Comparison of ENCODE assay signal across 20 cellular contexts in the genomic region with DNA sequence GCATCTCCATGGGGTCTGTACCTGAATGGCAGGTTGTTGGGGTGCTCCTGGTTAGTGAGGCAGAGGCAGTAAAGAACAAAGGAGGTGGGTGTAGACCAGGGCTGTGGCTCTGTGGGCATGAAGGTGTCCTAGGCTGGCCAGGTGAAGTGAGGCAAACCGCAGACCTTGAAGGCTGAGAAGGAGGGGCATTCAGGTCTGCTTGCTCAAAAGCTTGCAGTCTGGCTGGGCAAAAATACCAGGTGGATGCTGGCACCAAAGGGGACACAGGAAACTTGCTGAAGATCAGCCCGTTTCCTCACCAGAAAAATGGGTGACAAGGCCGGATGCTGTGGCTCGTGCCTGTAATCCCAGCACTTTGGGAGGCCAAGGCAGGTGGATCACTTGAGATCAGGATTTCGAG.
"Had no signal": no experiment of that assay in that cellular context is flagged by ENCODE, and none has a peak within 500 bp of the region (broad histone marks: within the 10 kb centered on the region; RNA-seq: fewer than 3 reads in every experiment).

No MANE protein-coding gene starts in this region.

- ATAC-seq: gastroesophageal sphincter; lower lobe of right lung; natural killer cell treated with Interleukin-12 subunit alpha and Interleukin-12 subunit beta and Interleukin-15 and Interleukin-18, amount 100 ng/mL, for 72 hours had no signal

- H3K4me3 ChIP-seq: colonic mucosa, esophagus squamous epithelium, gastroesophageal sphincter, lower lobe of right lung, psoas muscle, testis, tibial nerve had no signal

- FAIRE-seq: small intestine had no signal

- H3K36me3 ChIP-seq: colonic mucosa, esophagus squamous epithelium, gastroesophageal sphincter, lower lobe of right lung, tibial nerve had no signal

- H3K27me3 Mint-ChIP-seq: natural killer cell treated with Interleukin-12 subunit alpha and Interleukin-12 subunit beta and Interleukin-15 and Interleukin-18, amount 100 ng/mL, for 72 hours had no signal

- H3K27ac ChIP-seq: colonic mucosa, esophagus squamous epithelium, gastroesophageal sphincter, lower lobe of right lung, psoas muscle, testis, tibial nerve had no signal

- H3K27me3 ChIP-seq: colonic mucosa, esophagus squamous epithelium, gastroesophageal sphincter, testis, tibial nerve had no signal

- H3K9me3 ChIP-seq: colonic mucosa, esophagus squamous epithelium, gastroesophageal sphincter, lower lobe of right lung, psoas muscle, testis, tibial nerve had no signal

- H3K36me3 Mint-ChIP-seq: natural killer cell treated with Interleukin-12 subunit alpha and Interleukin-12 subunit beta and Interleukin-15 and Interleukin-18, amount 100 ng/mL, for 72 hours had no signal

- H3K4me3 Mint-ChIP-seq: natural killer cell treated with Interleukin-12 subunit alpha and Interleukin-12 subunit beta and Interleukin-15 and Interleukin-18, amount 100 ng/mL, for 72 hours had no signal

- H3K4me1 ChIP-seq: colonic mucosa, esophagus squamous epithelium, gastroesophageal sphincter, testis had no signal

- DNase-seq: caudate nucleus; colonic mucosa; dermis blood vessel endothelial cell; esophagus squamous epithelium; foreskin fibroblast; glutamatergic neuron; hippocampal formation; kidney glomerular epithelial cell; lower lobe of right lung; mesenchymal stem cell; midbrain; psoas muscle; retina; stimulated activated CD4-positive, alpha-beta T cell treated with anti-CD3 and anti-CD28 coated beads, Interleukin-12 subunit alpha, Interleukin-12 subunit beta, amount 100 ng/mL, for 4 hours; stimulated activated naive CD4-positive, alpha-beta T cell treated with Interleukin-2 at 50 U/mL for 16 hours; testis had no signal

- H3K9me3 Mint-ChIP-seq: natural killer cell treated with Interleukin-12 subunit alpha and Interleukin-12 subunit beta and Interleukin-15 and Interleukin-18, amount 100 ng/mL, for 72 hours had no signal
